ENCODE assay signal across 8 cellular contexts in genomic region chr14:78933948-78934524, GRCh38.
DNase-seq lines count a peak whose midpoint lies in the region; ATAC-seq, FAIRE-seq and TF ChIP-seq lines count a peak whose summit lies in the region.

No MANE protein-coding gene starts in this region.

- no peak overlapping the region for H3K27ac ChIP-seq in DOHH2 (ENCODE audit: low read depth, low read length)
- H3K27ac ChIP-seq in adrenal gland, result no peak overlapping the region
- no peak overlapping the region for H3K27ac ChIP-seq in liver (ENCODE audit: low read depth in 1 of 2, low read length in 2 of 2)

- no peak overlapping the region for H3K4me2 ChIP-seq in DOHH2 (ENCODE audit: low read length)

- H3K27me3 ChIP-seq in DOHH2 (ENCODE audit: control insufficient read depth, low read length) (no peaks in the 10 kb centered on the region), adrenal gland (no peaks in the 10 kb centered on the region), liver (ENCODE audit: control insufficient read depth in 4 of 4, insufficient read depth in 4 of 4, low read length in 3 of 4) (peaks cover 0 to 8% (median 3%) of the 10 kb centered on the region in 4 donors)

- H3K4me1 ChIP-seq in DOHH2 (ENCODE audit: control insufficient read depth, low read length) (no peaks in the 10 kb centered on the region), adrenal gland (replicated peaks in 1 of 2) (no peaks in the 10 kb centered on the region), liver (ENCODE audit: control insufficient read depth in 4 of 4, insufficient read depth in 4 of 4, low read length in 3 of 4) (no peaks in the 10 kb centered on the region)

- H4K20me1 ChIP-seq in DOHH2 (ENCODE audit: control insufficient read depth, insufficient read depth, low read depth, low read length), result no peaks in the 10 kb centered on the region

- TF ChIP-seq POLR2A in adrenal gland (IDR thresholded peaks at IDR 0.05), result no peak

- no peaks in the 10 kb centered on the region for H3K9me2 ChIP-seq in DOHH2 (replicated peaks; ENCODE audit: control insufficient read depth, low read length)

- H3K9ac ChIP-seq in liver (ENCODE audit: low read depth in 1 of 2, low read length in 2 of 2), result no peak overlapping the region

- H3K79me2 ChIP-seq in DOHH2 (ENCODE audit: control insufficient read depth, low read length), result no peaks in the 10 kb centered on the region

- in situ Hi-C loops in KBM-7 (cut with MboI; ENCODE audit: low pct_unique_long_range_greater_than_20kb, low sequenced_read_pairs), result no loop called here

- intact Hi-C loops in adrenal gland (cut with DNase I), result no loop called here

- 20 to 28% (median 25%) methylated on average over 4 of the region's 4 CpGs for WGBS in adrenal gland, 4 donors
- WGBS in liver, result 17% methylated on average over 4 of the region's 4 CpGs

- DNase-seq in KBM-7, result peak; percentile 68
- DNase-seq in adrenal gland, result no peak
- no peak for DNase-seq in GM19239 (ENCODE audit: insufficient read length, low spot score)
- DNase-seq in activated CD8-positive, alpha-beta memory T cell treated with anti-CD3 and anti-CD28 coated beads, Interleukin-2, amount 50 U/mL, for 48 hours, result no peak

- peak; percentile 53 for TF ChIP-seq CTCF in DOHH2 (IDR thresholded peaks at IDR 0.05; ENCODE audit: low read depth, low read length, poor library complexity, severe bottlenecking)
- TF ChIP-seq CTCF in adrenal gland (IDR thresholded peaks at IDR 0.05), result peak; percentile 9 to 52 (median 36)
- TF ChIP-seq CTCF in liver (IDR thresholded peaks at IDR 0.05; ENCODE audit: low read depth, low read length, missing input control), result peak; percentile 42

- ATAC-seq in HG02798 (IDR thresholded peaks at IDR 0.05; ENCODE audit: poor library complexity, unreplicated experiment) (no peak), GM19397 (IDR thresholded peaks at IDR 0.05; ENCODE audit: unreplicated experiment) (no peak)

- H3K9me3 ChIP-seq in DOHH2 (ENCODE audit: control insufficient read depth, insufficient read depth, low read length), result no peaks in the 10 kb centered on the region
- H3K9me3 ChIP-seq in adrenal gland (replicated peaks in 1 of 3), result no peaks in the 10 kb centered on the region
- H3K9me3 ChIP-seq in liver (ENCODE audit: control insufficient read depth in 4 of 4, low read length in 3 of 4), result no peaks in the 10 kb centered on the region

- FAIRE-seq in GM19239 (lab: Jason Lieb, UNC), result no peak

- no peaks in the 10 kb centered on the region for H3F3A ChIP-seq in DOHH2 (ENCODE audit: control insufficient read depth, insufficient read depth)

- TF ChIP-seq RAD21 in liver (IDR thresholded peaks at IDR 0.05), result peak; percentile 65 to 71

- H3K4me3 ChIP-seq in DOHH2 (ENCODE audit: low read length), result no peak overlapping the region
- no peak overlapping the region for H3K4me3 ChIP-seq in adrenal gland
- no peak overlapping the region for H3K4me3 ChIP-seq in liver (ENCODE audit: low read depth in 1 of 3, low read length in 3 of 3)

- H3K36me3 ChIP-seq in DOHH2 (ENCODE audit: control insufficient read depth, low read length) (no peaks in the 10 kb centered on the region), adrenal gland (replicated peaks in 1 of 2) (no peaks in the 10 kb centered on the region), liver (ENCODE audit: control insufficient read depth in 4 of 4, insufficient read depth in 3 of 4, low read depth in 1 of 4, low read length in 3 of 4) (no peaks in the 10 kb centered on the region)

TF ChIP-seq in liver, 16 proteins besides CTCF, POLR2A, EP300 and RAD21:
- no peak for TF ChIP-seq HNF4A (conservative IDR thresholded peaks at IDR 0.05)
- TF ChIP-seq ZBTB33 (IDR thresholded peaks at IDR 0.05), result no peak
- TF ChIP-seq MAX (IDR thresholded peaks at IDR 0.05), result no peak
- TF ChIP-seq FOXA1 (IDR thresholded peaks at IDR 0.05), result no peak
- no peak for TF ChIP-seq SP1 (IDR thresholded peaks at IDR 0.05)
- TF ChIP-seq YY1 (IDR thresholded peaks at IDR 0.05), result no peak
- no peak for TF ChIP-seq EGR1 (IDR thresholded peaks at IDR 0.05; ENCODE audit: low read depth in 2 of 2)
- no peak for TF ChIP-seq JUND (IDR thresholded peaks at IDR 0.05)
- TF ChIP-seq HNF4G (IDR thresholded peaks at IDR 0.05), result no peak
- no peak for TF ChIP-seq GABPA (IDR thresholded peaks at IDR 0.05 in 1 of 2, conservative IDR thresholded peaks at IDR 0.05 in 1 of 2)
- TF ChIP-seq FOXA2 (IDR thresholded peaks at IDR 0.05), result no peak
